12 cellular contexts compared by ENCODE assay signal in the genomic region with DNA sequence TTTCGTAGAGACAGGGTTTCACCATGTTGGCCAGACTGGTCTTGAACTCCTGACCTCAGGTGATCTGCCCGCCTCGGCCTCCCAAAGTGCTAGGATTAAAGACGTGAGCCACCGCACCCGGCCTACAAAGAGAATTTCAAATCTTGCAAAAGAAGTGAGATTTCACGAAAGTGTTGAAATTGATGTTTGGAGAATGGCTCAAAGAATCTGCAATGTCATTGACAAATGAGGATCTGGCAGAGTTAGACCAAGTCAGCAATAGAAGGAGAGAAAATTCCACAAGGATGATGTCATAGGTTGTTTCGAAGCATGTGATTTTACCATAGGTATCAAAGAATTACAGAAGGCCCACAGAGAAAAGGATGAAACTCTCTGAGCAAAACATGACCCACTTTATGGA.
A peak's percentile ranks its signal among the peaks of the same experiment; 100 is the strongest.
DNase-seq lines count a peak whose midpoint lies in the region; ATAC-seq, FAIRE-seq and TF ChIP-seq lines count a peak whose summit lies in the region.
"Had no signal": no experiment of that assay in that cellular context is flagged by ENCODE, and none has a peak within 500 bp of the region (broad histone marks: within the 10 kb centered on the region; RNA-seq: fewer than 3 reads in every experiment).

No MANE protein-coding gene starts in this region.

- H4K5ac ChIP-seq in H1 (ENCODE audit: insufficient read length, low read depth, low read length), result no peak overlapping the region

- no peak for TF ChIP-seq CTCF in H1 (IDR thresholded peaks at IDR 0.05; ENCODE audit: control extremely low read depth in 1 of 3, insufficient read depth in 1 of 3, low read depth in 1 of 3, low read length in 3 of 3)
- no peak for TF ChIP-seq CTCF in vagina (IDR thresholded peaks at IDR 0.05)

- H2BK15ac ChIP-seq in H1 (ENCODE audit: low read length), result no peak overlapping the region

- H3K14ac ChIP-seq in H1 (ENCODE audit: insufficient read length), result no peak overlapping the region

- no peak for TF ChIP-seq EP300 in H1 (IDR thresholded peaks at IDR 0.05; ENCODE audit: borderline replicate concordance in 1 of 2, low read depth in 2 of 2, low read length in 2 of 2)

- no peaks in the 10 kb centered on the region; the same call in 1 of the 2 replicates for H3K23me2 ChIP-seq in H1 (ENCODE audit: low read depth, low read length)

- no peaks in the 10 kb centered on the region for H3K9me3 Mint-ChIP-seq in naive thymus-derived CD4-positive, alpha-beta T cell
- H3K9me3 Mint-ChIP-seq: activated T-cell treated with anti-CD3 and anti-CD28 coated beads, Interleukin-2, amount 50 U/mL, for 24 hours; stimulated activated memory B cell treated with anti-CD40 and anti-IgM and Interleukin-4, amounts not matched to agents 10 μg/mL and 1 μg/mL and 100 μg/mL, for 72 hours had no signal

- H3K27ac Mint-ChIP-seq in naive thymus-derived CD4-positive, alpha-beta T cell, result no peak overlapping the region
- H3K27ac Mint-ChIP-seq: activated T-cell treated with anti-CD3 and anti-CD28 coated beads, Interleukin-2, amount 50 U/mL, for 24 hours; stimulated activated memory B cell treated with anti-CD40 and anti-IgM and Interleukin-4, amounts not matched to agents 10 μg/mL and 1 μg/mL and 100 μg/mL, for 72 hours had no signal

- H3K27ac ChIP-seq in H1 (ENCODE audit: low read depth, low read length) (no peak overlapping the region; the same call in 1 of the 2 replicates), vagina (no peak overlapping the region)
- H3K27ac ChIP-seq in naive thymus-derived CD4-positive, alpha-beta T cell (ENCODE audit: low read depth, low read length), result no peak overlapping the region

- no peaks in the 10 kb centered on the region for H3K27me3 ChIP-seq in H1 (replicated peaks in 1 of 4; ENCODE audit: control insufficient read depth in 3 of 4, extremely low read depth in 1 of 4, insufficient read depth in 3 of 4, low read length in 3 of 4)
- no peaks in the 10 kb centered on the region for H3K27me3 ChIP-seq in naive thymus-derived CD4-positive, alpha-beta T cell (ENCODE audit: control insufficient read depth in 2 of 2, insufficient read depth in 2 of 2, low read length in 2 of 2)
- no peaks in the 10 kb centered on the region for H3K27me3 ChIP-seq in vagina
- H3K27me3 ChIP-seq: BLaER1 treated with 17β-estradiol and CSF1 and Interleukin-3, amounts not matched to agents 10 nM and 100 nM had no signal

- WGBS in H1 (ENCODE audit: extremely low coverage in 1 of 2, insufficient coverage in 1 of 2, insufficient read length in 1 of 2, insufficient replicate concordance in 2 of 2, low coverage in 1 of 2, low lambda C conversion rate in 2 of 2, missing lambda C conversion rate in 1 of 2), 2 experiments, result 91% methylated on average over 8 of the region's 8 CpGs; no CpG with 5 or more reads in 1 of the 2 experiments

- no peak overlapping the region for H3K4me3 Mint-ChIP-seq in naive thymus-derived CD4-positive, alpha-beta T cell
- H3K4me3 Mint-ChIP-seq: activated T-cell treated with anti-CD3 and anti-CD28 coated beads, Interleukin-2, amount 50 U/mL, for 24 hours; stimulated activated memory B cell treated with anti-CD40 and anti-IgM and Interleukin-4, amounts not matched to agents 10 μg/mL and 1 μg/mL and 100 μg/mL, for 72 hours had no signal

- peaks cover 0 to 18% (median 0%) of the 10 kb centered on the region in 5 donors for H3K27me3 Mint-ChIP-seq in naive thymus-derived CD4-positive, alpha-beta T cell
- H3K27me3 Mint-ChIP-seq: stimulated activated memory B cell treated with anti-CD40 and anti-IgM and Interleukin-4, amounts not matched to agents 10 μg/mL and 1 μg/mL and 100 μg/mL, for 72 hours had no signal

- TF ChIP-seq RAD21 in H1 (IDR thresholded peaks at IDR 0.05 in 1 of 2, conservative IDR thresholded peaks at IDR 0.05 in 1 of 2; ENCODE audit: low read depth in 2 of 2, low read length in 2 of 2), result no peak

- H2BK120ac ChIP-seq in H1 (replicated peaks; ENCODE audit: low read depth, low read length), result peak overlapping the region; percentile 33

- no peak for FAIRE-seq in H1 (lab: Jason Lieb, UNC)

- no peaks in the 10 kb centered on the region for H3K36me3 Mint-ChIP-seq in naive thymus-derived CD4-positive, alpha-beta T cell
- H3K36me3 Mint-ChIP-seq: stimulated activated memory B cell treated with anti-CD40 and anti-IgM and Interleukin-4, amounts not matched to agents 10 μg/mL and 1 μg/mL and 100 μg/mL, for 72 hours had no signal

- H3K79me1 ChIP-seq in H1 (ENCODE audit: low read depth, low read length), result no peaks in the 10 kb centered on the region

- no peak overlapping the region for H3K56ac ChIP-seq in H1 (replicated peaks; ENCODE audit: insufficient read length, low read depth, low read length)

- H3K4me1 Mint-ChIP-seq in naive thymus-derived CD4-positive, alpha-beta T cell, result peaks cover 0 to 9% (median 0%) of the 10 kb centered on the region in 7 donors

- H3K36me3 ChIP-seq in H1 (ENCODE audit: control insufficient read depth in 2 of 4, insufficient read depth in 4 of 4, low read length in 3 of 4) (no peaks in the 10 kb centered on the region), vagina (no peaks in the 10 kb centered on the region)
- no peaks in the 10 kb centered on the region for H3K36me3 ChIP-seq in naive thymus-derived CD4-positive, alpha-beta T cell (ENCODE audit: control insufficient read depth in 2 of 3, insufficient read depth in 3 of 3, low read length in 3 of 3)
- H3K36me3 ChIP-seq: BLaER1 treated with 17β-estradiol and CSF1 and Interleukin-3, amounts not matched to agents 10 nM and 100 nM had no signal

- no peak overlapping the region for H4K91ac ChIP-seq in H1 (replicated peaks; ENCODE audit: insufficient read length, low read length)

- TF ChIP-seq POLR2A in H1 (IDR thresholded peaks at IDR 0.05; ENCODE audit: control extremely low read depth in 1 of 2, low read depth in 2 of 2, low read length in 2 of 2) (no peak), vagina (IDR thresholded peaks at IDR 0.05) (no peak)

- POLR2A ChIA-PET in H1 (lab: Charles Lee; ENCODE audit: partially characterized antibody), result no interaction called here
- POLR2A ChIA-PET in naive thymus-derived CD4-positive, alpha-beta T cell (lab: Charles Lee), result no interaction called here

- H2AFZ ChIP-seq in H1 (ENCODE audit: low read length), result no peak overlapping the region

- DNase-seq in EH (ENCODE audit: low read depth), result peak; percentile 34
- DNase-seq in NOMO-1 treated with DMSO at 0.1 percent for 48 hours (lab: John Stamatoyannopoulos, UW; ENCODE audit: unreplicated experiment), result peak; percentile 59
- no peak for DNase-seq in H1 (ENCODE audit: low read depth in 1 of 2, low spot score in 2 of 2)
- DNase-seq in naive thymus-derived CD4-positive, alpha-beta T cell, result no peak
- DNase-seq in vagina (ENCODE audit: extremely low spot score in 2 of 2), result no peak
- no peak for DNase-seq in NCI-H1436 treated with DMSO at 0.1 percent for 48 hours (lab: John Stamatoyannopoulos, UW)
- DNase-seq in activated effector memory CD4-positive, alpha-beta T cell treated with anti-CD3 and anti-CD28 coated beads, Interleukin-2, amount 50 U/mL, for 16 hours, result no peak
- DNase-seq: activated T-cell treated with anti-CD3 and anti-CD28 coated beads, Interleukin-2, amount 50 U/mL, for 24 hours; OCI-M1 had no signal

- 0 out of 2 replicates have a peak overlapping the region, but pooled peaks have one; percentile 17 for H2BK12ac ChIP-seq in H1 (ENCODE audit: low read depth, low read length)

- no peak overlapping the region for H3K23ac ChIP-seq in H1 (ENCODE audit: insufficient read length)

- no peaks in the 10 kb centered on the region for H3K79me2 ChIP-seq in H1 (ENCODE audit: control insufficient read depth in 1 of 2, insufficient read depth in 2 of 2, low read length in 2 of 2)

- no peak overlapping the region for H2AK5ac ChIP-seq in H1 (ENCODE audit: low read depth, low read length)

- H4K20me1 ChIP-seq in H1 (replicated peaks in 1 of 2; ENCODE audit: control insufficient read depth in 1 of 2, insufficient read depth in 2 of 2, low read length in 2 of 2), result no peaks in the 10 kb centered on the region
- H4K20me1 ChIP-seq: BLaER1 treated with 17β-estradiol and CSF1 and Interleukin-3, amounts not matched to agents 10 nM and 100 nM had no signal

- ATAC-seq in naive thymus-derived CD4-positive, alpha-beta T cell, result peak; percentile 53
- ATAC-seq in GM21390 (IDR thresholded peaks at IDR 0.05; ENCODE audit: unreplicated experiment), result no peak
- ATAC-seq: stimulated activated memory B cell treated with anti-CD40 and anti-IgM and Interleukin-4, amounts not matched to agents 10 μg/mL and 1 μg/mL and 100 μg/mL, for 72 hours had no signal

- H3K9me3 ChIP-seq in H1 (ENCODE audit: insufficient read depth in 2 of 2, low read depth in 1 of 2, low read length in 1 of 2), result no peaks in the 10 kb centered on the region
- no peaks in the 10 kb centered on the region for H3K9me3 ChIP-seq in naive thymus-derived CD4-positive, alpha-beta T cell (ENCODE audit: control insufficient read depth in 2 of 3, low read length in 3 of 3)
- no peaks in the 10 kb centered on the region for H3K9me3 ChIP-seq in vagina

- H3K4me1 ChIP-seq in H1 (replicated peaks in 1 of 4; ENCODE audit: control insufficient read depth in 3 of 4, insufficient read depth in 4 of 4, low read length in 3 of 4) (peaks cover 0 to 14% (median 4%) of the 10 kb centered on the region in 4 experiments; a peak in 6 of 7 replicates), vagina (peaks cover 10% of the 10 kb centered on the region)
- no peaks in the 10 kb centered on the region for H3K4me1 ChIP-seq in naive thymus-derived CD4-positive, alpha-beta T cell (ENCODE audit: control insufficient read depth in 2 of 2, insufficient read depth in 2 of 2, low read length in 2 of 2)

- H3K4me3 ChIP-seq in H1 (ENCODE audit: extremely low read depth in 1 of 4, insufficient read depth in 2 of 4, low read depth in 3 of 4, low read length in 4 of 4) (no peak overlapping the region), vagina (no peak overlapping the region)
- no peak overlapping the region for H3K4me3 ChIP-seq in naive thymus-derived CD4-positive, alpha-beta T cell (ENCODE audit: low read length)
- H3K4me3 ChIP-seq: BLaER1 treated with 17β-estradiol and CSF1 and Interleukin-3, amounts not matched to agents 10 nM and 100 nM had no signal

- no peak overlapping the region for H3K18ac ChIP-seq in H1 (ENCODE audit: extremely low read depth, low read length)

- H4K8ac ChIP-seq in H1 (ENCODE audit: extremely low read depth, insufficient read depth, low read length), result no peak overlapping the region

- CTCF ChIA-PET in H1 (lab: Charles Lee; ENCODE audit: partially characterized antibody), result interaction anchor here (0.6 kb wide), 1 partner anchor 369 kb away, joined by 4 read pairs; no protein-coding TSS in a partner anchor
- CTCF ChIA-PET in naive thymus-derived CD4-positive, alpha-beta T cell (lab: Charles Lee), result no interaction called here

- no peak overlapping the region for H3K4ac ChIP-seq in H1 (replicated peaks; ENCODE audit: insufficient read length, low read depth, low read length)

- no peak overlapping the region for H3K9ac ChIP-seq in H1 (replicated peaks in 1 of 4; ENCODE audit: extremely low read depth in 1 of 4, low read depth in 3 of 4, low read length in 3 of 4)
- H3K9ac ChIP-seq: BLaER1 treated with 17β-estradiol and CSF1 and Interleukin-3, amounts not matched to agents 10 nM and 100 nM had no signal

- intact Hi-C loops in naive thymus-derived CD4-positive, alpha-beta T cell (cut with micrococcal nuclease), result no loop called here
- intact Hi-C loops in vagina (cut with DNase I), result no loop called here

- H3K4me2 ChIP-seq in H1 (ENCODE audit: insufficient read depth in 1 of 2, low read depth in 2 of 2, low read length in 2 of 2), result no peak overlapping the region

- H2BK5ac ChIP-seq in H1 (ENCODE audit: low read depth, low read length), result no peak overlapping the region

- no peak overlapping the region for H2BK20ac ChIP-seq in H1 (ENCODE audit: low read length)

Comparison
In these comparisons a context has a peak if more than half of its experiments do, and no peak if none do; other contexts are left out.
1. DNase-seq: peak in EH (single experiment) and NOMO-1 treated with DMSO at 0.1 percent for 48 hours (single experiment); none in H1 (0 of 2), naive thymus-derived CD4-positive, alpha-beta T cell (0 of 9), vagina (0 of 2), NCI-H1436 treated with DMSO at 0.1 percent for 48 hours (single experiment) and activated effector memory CD4-positive, alpha-beta T cell treated with anti-CD3 and anti-CD28 coated beads, Interleukin-2, amount 50 U/mL, for 16 hours (single experiment).